ENCODE assay signal across 12 cellular contexts in genomic region chr4:150722908-150723362, GRCh38.
DNase-seq lines count a peak whose midpoint lies in the region; ATAC-seq, FAIRE-seq and TF ChIP-seq lines count a peak whose summit lies in the region.
"Had no signal": no experiment of that assay in that cellular context is flagged by ENCODE, and none has a peak within 500 bp of the region (broad histone marks: within the 10 kb centered on the region; RNA-seq: fewer than 3 reads in every experiment).

No MANE protein-coding gene starts in this region.

- no peak for TF ChIP-seq RAD21 in K562 (CRISPR knock-in tag; conservative IDR thresholded peaks at IDR 0.05 in 1 of 2, IDR thresholded peaks at IDR 0.05 in 1 of 2)

- peak overlapping the region in 2 of 7 donors; percentile 5 to 8 for H3K27ac Mint-ChIP-seq in CD14-positive monocyte
- H3K27ac Mint-ChIP-seq: natural killer cell treated with Interleukin-12 subunit alpha and Interleukin-12 subunit beta and Interleukin-15 and Interleukin-18, amount 100 ng/mL, for 72 hours had no signal

- no peak overlapping the region for H2AFZ ChIP-seq in K562 (ENCODE audit: low read depth, low read length)

- 83% methylated on average over 5 of the region's 6 CpGs for whole genome bisulfite sequencing in K562 (ENCODE audit: insufficient coverage, low coverage, missing lambda C conversion rate)

- no peak overlapping the region for H3K9ac ChIP-seq in K562 (ENCODE audit: insufficient read depth in 1 of 2, low read depth in 2 of 2, low read length in 2 of 2)
- H3K9ac ChIP-seq: KMS-11 had no signal

- peak; percentile 65 for ATAC-seq in K562
- ATAC-seq: stimulated activated effector memory CD8-positive, alpha-beta T cell treated with anti-CD3 and anti-CD28 coated beads, Interleukin-12 subunit alpha, Interleukin-12 subunit beta, amount 100 ng/mL, for 72 hours had no signal

- intact Hi-C loops in K562 (cut with micrococcal nuclease) (no loop called here), left ventricle myocardium inferior (cut with micrococcal nuclease) (no loop called here), CD14-positive monocyte (cut with micrococcal nuclease) (no loop called here)

- no peaks in the 10 kb centered on the region for H3K4me1 ChIP-seq in HEK293 (ENCODE audit: control insufficient read depth, insufficient read depth, low read length)
- no peaks in the 10 kb centered on the region for H3K4me1 ChIP-seq in K562 (replicated peaks in 1 of 2; ENCODE audit: control insufficient read depth in 2 of 2, insufficient read depth in 2 of 2, low read length in 2 of 2)
- peaks cover 23% of the 10 kb centered on the region for H3K4me1 ChIP-seq in left ventricle myocardium inferior

- peaks cover 0 to 14% (median 11%) of the 10 kb centered on the region in 7 donors for H3K9me3 Mint-ChIP-seq in CD14-positive monocyte

- TF ChIP-seq POLR2A in K562 (conservative IDR thresholded peaks at IDR 0.05), result no peak

- BruUV-seq in K562 (replicated peaks; lab: Mats Ljungman, UMichigan), result no TSS peak

- H3K9me1 ChIP-seq in K562 (ENCODE audit: control insufficient read depth, insufficient read depth, low read length), result no peaks in the 10 kb centered on the region

- H3K4me3 Mint-ChIP-seq in CD14-positive monocyte, result no peak overlapping the region
- H3K4me3 Mint-ChIP-seq: natural killer cell treated with Interleukin-12 subunit alpha and Interleukin-12 subunit beta and Interleukin-15 and Interleukin-18, amount 100 ng/mL, for 72 hours; stimulated activated effector memory CD8-positive, alpha-beta T cell treated with anti-CD3 and anti-CD28 coated beads, Interleukin-12 subunit alpha, Interleukin-12 subunit beta, amount 100 ng/mL, for 72 hours had no signal

- in situ Hi-C loops in K562 (cut with MboI), result no loop called here

- POLR2A ChIA-PET in HEK293 (lab: Yijun Ruan, JAX) (no interaction called here), K562 (lab: Yijun Ruan, JAX) (no interaction called here)

- no peaks in the 10 kb centered on the region for H3K9me3 ChIP-seq in HEK293 (ENCODE audit: control insufficient read depth, insufficient read depth, low read depth, low read length)
- H3K9me3 ChIP-seq in K562 (replicated peaks; ENCODE audit: control insufficient read depth, insufficient read depth, low read depth, low read length), result no peaks in the 10 kb centered on the region
- H3K9me3 ChIP-seq in left ventricle myocardium inferior (replicated peaks), result peaks cover 20% of the 10 kb centered on the region

- no peak for FAIRE-seq in K562 (lab: Jason Lieb, UNC)
- FAIRE-seq: astrocyte had no signal

- H3K36me3 ChIP-seq in HEK293 (ENCODE audit: control insufficient read depth in 2 of 2, insufficient read depth in 1 of 2, low read length in 2 of 2) (no peaks in the 10 kb centered on the region), K562 (ENCODE audit: control insufficient read depth, insufficient read depth, low read length) (no peaks in the 10 kb centered on the region; the same call in 1 of the 3 replicates), left ventricle myocardium inferior (peaks cover 15% of the 10 kb centered on the region)

- peaks cover 6 to 23% of the 10 kb centered on the region in 2 donors for H3K36me3 Mint-ChIP-seq in CD14-positive monocyte

- CTCF ChIA-PET in HEK293 (lab: Yijun Ruan, JAX) (interaction anchor here (0.9 kb wide), 1 partner anchor 144 kb away, joined by 3 read pairs; no protein-coding TSS in a partner anchor), K562 (lab: Yijun Ruan, JAX; ENCODE audit: low intra/inter-chr PET ratio) (no interaction called here)

- no peaks in the 10 kb centered on the region for H4K20me1 ChIP-seq in K562 (replicated peaks; ENCODE audit: control insufficient read depth, insufficient read depth, low read length)

- DNase-seq in K562 (ENCODE audit: extremely low read depth in 1 of 4, low spot score in 3 of 4) (no peak), left ventricle myocardium inferior (peak; percentile 88), retinal pigment epithelial cell (ENCODE audit: low read depth) (peak; percentile 3), GM10266 (ENCODE audit: extremely low spot score) (no peak), CD14-positive monocyte (ENCODE audit: low spot score) (no peak), NCI-H510A (lab: John Stamatoyannopoulos, UW) (no peak)
- DNase-seq in activated CD4-positive, alpha-beta T cell treated with anti-CD3 and anti-CD28 coated beads, Interleukin-2, amount 50 U/mL, for 48 hours, result no peak

- H3K27ac ChIP-seq in HEK293 (ENCODE audit: extremely low read depth, low read depth, low read length) (no peak overlapping the region), K562 (ENCODE audit: extremely low read depth, low read depth, low read length) (no peak overlapping the region), left ventricle myocardium inferior (replicated peaks) (peak overlapping the region; percentile 82)
- H3K27ac ChIP-seq: KMS-11 had no signal

- H3K4me1 Mint-ChIP-seq in CD14-positive monocyte, result peaks cover 13% of the 10 kb centered on the region
- H3K4me1 Mint-ChIP-seq: stimulated activated effector memory CD8-positive, alpha-beta T cell treated with anti-CD3 and anti-CD28 coated beads, Interleukin-12 subunit alpha, Interleukin-12 subunit beta, amount 100 ng/mL, for 72 hours had no signal

- no peak for TF ChIP-seq EP300 in K562 (IDR thresholded peaks at IDR 0.05; ENCODE audit: low read length)

- H3K27me3 Mint-ChIP-seq in CD14-positive monocyte (ENCODE audit: low read depth in 3 of 3), result peaks cover 0 to 2% (median 0%) of the 10 kb centered on the region in 3 donors
- H3K27me3 Mint-ChIP-seq: natural killer cell treated with Interleukin-12 subunit alpha and Interleukin-12 subunit beta and Interleukin-15 and Interleukin-18, amount 100 ng/mL, for 72 hours had no signal

- H3K4me3 ChIP-seq in HEK293 (ENCODE audit: low read depth, low read length), result no peak overlapping the region
- H3K4me3 ChIP-seq in K562, result no peak overlapping the region
- H3K4me3 ChIP-seq in left ventricle myocardium inferior, result no peak overlapping the region
- no peak overlapping the region for H3K4me3 ChIP-seq in retinal pigment epithelial cell (ENCODE audit: low read length)

- H3K27me3 ChIP-seq in K562 (ENCODE audit: control insufficient read depth in 2 of 2, insufficient read depth in 2 of 2, low read length in 2 of 2), result no peaks in the 10 kb centered on the region
- H3K27me3 ChIP-seq in left ventricle myocardium inferior (ENCODE audit: low read depth), result no peaks in the 10 kb centered on the region

- no peaks in the 10 kb centered on the region for H3K79me2 ChIP-seq in K562 (ENCODE audit: control insufficient read depth, insufficient read depth, low read length)

- no peak overlapping the region for H3K4me2 ChIP-seq in K562 (ENCODE audit: insufficient read depth, low read length)
- H3K4me2 ChIP-seq: KMS-11 had no signal

- TF ChIP-seq CTCF in HEK293 (tag by site-specific recombination; IDR thresholded peaks at IDR 0.05), result no peak
- no peak for TF ChIP-seq CTCF in K562 (IDR thresholded peaks at IDR 0.05 in 2 of 3, conservative IDR thresholded peaks at IDR 0.05 in 1 of 3; ENCODE audit: insufficient read depth in 2 of 3, low read depth in 1 of 3, low read length in 3 of 3)
- peak; percentile 71 for TF ChIP-seq CTCF in left ventricle myocardium inferior (IDR thresholded peaks at IDR 0.05; ENCODE audit: borderline replicate concordance)
- peak; percentile 21 for TF ChIP-seq CTCF in retinal pigment epithelial cell (conservative IDR thresholded peaks at IDR 0.05; ENCODE audit: low read depth, low read length)
- TF ChIP-seq CTCF in GM10266 (IDR thresholded peaks at IDR 0.05; ENCODE audit: control insufficient read depth, insufficient read depth, low read depth, missing control alignments), result no peak
- TF ChIP-seq CTCF in CD14-positive monocyte (IDR thresholded peaks at IDR 0.05), result no peak

TF ChIP-seq in HEK293, 187 proteins besides CTCF, POLR2A, EP300 and RAD21 (continues in another document):
- TF ChIP-seq SP7 (tag by site-specific recombination; IDR thresholded peaks at IDR 0.05), result no peak
- no peak for TF ChIP-seq ZEB2 (tag by site-specific recombination; IDR thresholded peaks at IDR 0.05)
- TF ChIP-seq, protein P1, sequence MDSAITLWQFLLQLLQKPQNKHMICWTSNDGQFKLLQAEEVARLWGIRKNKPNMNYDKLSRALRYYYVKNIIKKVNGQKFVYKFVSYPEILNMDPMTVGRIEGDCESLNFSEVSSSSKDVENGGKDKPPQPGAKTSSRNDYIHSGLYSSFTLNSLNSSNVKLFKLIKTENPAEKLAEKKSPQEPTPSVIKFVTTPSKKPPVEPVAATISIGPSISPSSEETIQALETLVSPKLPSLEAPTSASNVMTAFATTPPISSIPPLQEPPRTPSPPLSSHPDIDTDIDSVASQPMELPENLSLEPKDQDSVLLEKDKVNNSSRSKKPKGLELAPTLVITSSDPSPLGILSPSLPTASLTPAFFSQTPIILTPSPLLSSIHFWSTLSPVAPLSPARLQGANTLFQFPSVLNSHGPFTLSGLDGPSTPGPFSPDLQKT (IDR thresholded peaks at IDR 0.05; ENCODE audit: borderline replicate concordance, low read depth, low read length), result no peak
- TF ChIP-seq ZNF157 (tag by site-specific recombination; IDR thresholded peaks at IDR 0.05), result no peak
- no peak for TF ChIP-seq ZNF561 (tag by site-specific recombination; IDR thresholded peaks at IDR 0.05; ENCODE audit: borderline replicate concordance)
- TF ChIP-seq OSR2 (tag by site-specific recombination; IDR thresholded peaks at IDR 0.05), result no peak
- no peak for TF ChIP-seq ZNF843 (tag by site-specific recombination; IDR thresholded peaks at IDR 0.05)
- TF ChIP-seq YY1 (tag by site-specific recombination; IDR thresholded peaks at IDR 0.05), result no peak

TF ChIP-seq in K562, 482 proteins besides CTCF, POLR2A, EP300 and RAD21 (continues in another document):
- TF ChIP-seq NFIX (CRISPR knock-in tag; IDR thresholded peaks at IDR 0.05; ENCODE audit: low read depth) (no peak), ZNF76 (CRISPR knock-in tag; IDR thresholded peaks at IDR 0.05; ENCODE audit: borderline replicate concordance) (no peak), ZBTB9 (CRISPR knock-in tag; IDR thresholded peaks at IDR 0.05) (no peak), SIRT6 (IDR thresholded peaks at IDR 0.05; ENCODE audit: low read depth, low read length) (no peak), MCM7 (IDR thresholded peaks at IDR 0.05) (no peak), MTA3 (IDR thresholded peaks at IDR 0.05; ENCODE audit: borderline replicate concordance) (no peak)

Comparison
In these comparisons a context has a peak if more than half of its experiments do, and no peak if none do; other contexts are left out.
1. CTCF ChIP-seq: peak in left ventricle myocardium inferior (single experiment) and retinal pigment epithelial cell (single experiment); none in HEK293 (single experiment), K562 (0 of 3), GM10266 (single experiment) and CD14-positive monocyte (single experiment).
2. DNase-seq: peak in left ventricle myocardium inferior (single experiment) and retinal pigment epithelial cell (single experiment); none in K562 (0 of 4), GM10266 (single experiment), CD14-positive monocyte (single experiment), NCI-H510A (single experiment) and activated CD4-positive, alpha-beta T cell treated with anti-CD3 and anti-CD28 coated beads, Interleukin-2, amount 50 U/mL, for 48 hours (0 of 2).
3. Of the 44 proteins assayed by ChIP-seq in both K562 and HEK293: peak only in K562: none; only in HEK293: ZNF449; in both: none; in neither: 43.